Comparison of ENCODE assay signal across 12 cellular contexts in genomic region chr15:90425726-90426346, GRCh38. TPM values are rescaled to one million over a fixed set of nuclear protein-coding genes. Genes with fewer than 3 reads are reported as not detected.
DNase-seq lines count a peak whose midpoint lies in the region; ATAC-seq and TF ChIP-seq lines count a peak whose summit lies in the region.
"Had no signal": no experiment of that assay in that cellular context is flagged by ENCODE, and none has a peak within 500 bp of the region (broad histone marks: within the 10 kb centered on the region; RNA-seq: fewer than 3 reads in every experiment).

No MANE protein-coding gene starts in this region.

- no peak overlapping the region for H2BK15ac ChIP-seq in neuronal stem cell (ENCODE audit: low read length)

- H3K23ac ChIP-seq in neuronal stem cell (ENCODE audit: low read depth, low read length, poor library complexity), result no peak overlapping the region

- TF ChIP-seq CTCF in AG10803 (conservative IDR thresholded peaks at IDR 0.05; ENCODE audit: low read length) (no peak), Panc1 (IDR thresholded peaks at IDR 0.05) (no peak), gastroesophageal sphincter (IDR thresholded peaks at IDR 0.05) (no peak), esophagus squamous epithelium (IDR thresholded peaks at IDR 0.05) (no peak)

- CTCF ChIA-PET in Panc1 (lab: Charles Lee), result no interaction called here

- peaks cover 6% of the 10 kb centered on the region for H3K36me3 ChIP-seq in Panc1 (ENCODE audit: control insufficient read depth, insufficient read depth, low read length)
- H3K36me3 ChIP-seq in gastroesophageal sphincter, result peaks cover 5 to 39% of the 10 kb centered on the region in 2 donors
- peaks cover 0 to 19% of the 10 kb centered on the region in 2 donors for H3K36me3 ChIP-seq in neuronal stem cell (replicated peaks in 1 of 2; ENCODE audit: control insufficient read depth in 2 of 2, insufficient read depth in 2 of 2, low read length in 2 of 2)
- peaks cover 0 to 46% (median 3%) of the 10 kb centered on the region in 3 donors for H3K36me3 ChIP-seq in esophagus squamous epithelium

- H3K79me1 ChIP-seq in neuronal stem cell (ENCODE audit: low read depth, low read length), result no peaks in the 10 kb centered on the region

- peak; percentile 20 for DNase-seq in AG10803 (ENCODE audit: low read depth)
- DNase-seq in Panc1 (ENCODE audit: low read depth, low spot score), result no peak
- DNase-seq in neuronal stem cell (ENCODE audit: low spot score), result no peak
- DNase-seq in esophagus squamous epithelium (lab: John Stamatoyannopoulos, UW), result no peak
- no peak for DNase-seq in cerebellar nuclear complex (lab: John Stamatoyannopoulos, UW)
- DNase-seq: amniotic stem cell, NCI-H526 treated with DMSO at 0.1 percent for 48 hours had no signal

- H2BK12ac ChIP-seq in neuronal stem cell (ENCODE audit: low read length), result no peak overlapping the region

- H4K91ac ChIP-seq in neuronal stem cell (ENCODE audit: low read depth, low read length, poor library complexity), result no peak overlapping the region

- H2BK5ac ChIP-seq in neuronal stem cell (ENCODE audit: low read length), result no peak overlapping the region

- H2AK5ac ChIP-seq in neuronal stem cell (ENCODE audit: low read depth, low read length), result no peak overlapping the region

- no peak overlapping the region for H3K18ac ChIP-seq in neuronal stem cell (ENCODE audit: low read length)

- WGBS in gastroesophageal sphincter (ENCODE audit: low coverage in 1 of 2), 2 donors, result 47 to 50% methylated on average over 2 of the region's 2 CpGs
- WGBS in neuronal stem cell (ENCODE audit: extremely low coverage in 2 of 2, insufficient read length in 2 of 2, insufficient replicate concordance in 1 of 2), 2 donors, result no CpG with 5 or more reads among the region's 2 CpGs
- 61 to 76% methylated on average over 2 of the region's 2 CpGs for WGBS in esophagus squamous epithelium, 2 donors

- ATAC-seq in Panc1 (no peak), gastroesophageal sphincter (no peak), GM21367 (IDR thresholded peaks at IDR 0.05; ENCODE audit: unreplicated experiment) (no peak), GM18870 (IDR thresholded peaks at IDR 0.05; ENCODE audit: unreplicated experiment) (no peak)

- POLR2A ChIA-PET in Panc1 (lab: Charles Lee), result interaction anchor here (0.6 kb wide), 1 partner anchor 248 kb away, joined by 4 read pairs; no protein-coding TSS in a partner anchor

- H3K14ac ChIP-seq in neuronal stem cell (ENCODE audit: low read length), result no peak overlapping the region

- H3K27me3 ChIP-seq in Panc1 (ENCODE audit: control insufficient read depth, insufficient read depth, low read length) (no peaks in the 10 kb centered on the region), gastroesophageal sphincter (no peaks in the 10 kb centered on the region), neuronal stem cell (ENCODE audit: control insufficient read depth in 3 of 3, insufficient read depth in 3 of 3, low read depth in 1 of 3, low read length in 3 of 3) (no peaks in the 10 kb centered on the region), esophagus squamous epithelium (no peaks in the 10 kb centered on the region)
- H3K27me3 ChIP-seq: BLaER1 treated with 17β-estradiol and CSF1 and Interleukin-3, amounts not matched to agents 10 nM and 100 nM had no signal

- peak overlapping the region; percentile 29; the same call in 1 of the 2 replicates for H3K27ac ChIP-seq in Panc1 (ENCODE audit: low read length)
- peak overlapping the region in 3 of 4 donors; percentile 1 to 64 (median 36) for H3K27ac ChIP-seq in gastroesophageal sphincter
- H3K27ac ChIP-seq in neuronal stem cell (replicated peaks; ENCODE audit: low read length), result peak overlapping the region; percentile 33
- H3K27ac ChIP-seq in esophagus squamous epithelium, result peak overlapping the region in 1 of 4 donors; percentile 7
- H3K27ac ChIP-seq: BLaER1 treated with 17β-estradiol and CSF1 and Interleukin-3, amounts not matched to agents 10 nM and 100 nM had no signal

- H2BK120ac ChIP-seq in neuronal stem cell (ENCODE audit: low read depth, low read length), result no peak overlapping the region

- no TSS peak for BruUV-seq in Panc1 (replicated peaks; lab: Mats Ljungman, UMichigan)

- no peak overlapping the region for H3K4me3 ChIP-seq in AG10803 (ENCODE audit: low read length)
- no peak overlapping the region for H3K4me3 ChIP-seq in Panc1 (ENCODE audit: low read depth in 2 of 2, low read length in 2 of 2)
- H3K4me3 ChIP-seq in gastroesophageal sphincter, result no peak overlapping the region
- no peak overlapping the region for H3K4me3 ChIP-seq in neuronal stem cell (ENCODE audit: low read length in 2 of 2)
- no peak overlapping the region for H3K4me3 ChIP-seq in esophagus squamous epithelium
- H3K4me3 ChIP-seq: BLaER1 treated with 17β-estradiol and CSF1 and Interleukin-3, amounts not matched to agents 10 nM and 100 nM; HAP-1 had no signal

- TF ChIP-seq POLR2A in gastroesophageal sphincter (IDR thresholded peaks at IDR 0.05), result no peak
- TF ChIP-seq POLR2A in esophagus squamous epithelium (IDR thresholded peaks at IDR 0.05), result no peak

- intact Hi-C loops in Panc1 (cut with micrococcal nuclease; ENCODE audit: unreplicated experiment) (no loop called here), esophagus squamous epithelium (cut with DNase I) (no loop called here)

- no peak overlapping the region for H3K4ac ChIP-seq in neuronal stem cell (ENCODE audit: low read length)

- H3K9ac ChIP-seq in neuronal stem cell (ENCODE audit: low read depth, low read length, poor library complexity), result no peak overlapping the region

- H3K4me1 ChIP-seq in Panc1 (ENCODE audit: control insufficient read depth, insufficient read depth, low read length), result peaks cover 28% of the 10 kb centered on the region
- peaks cover 18 to 57% (median 36%) of the 10 kb centered on the region in 3 donors for H3K4me1 ChIP-seq in gastroesophageal sphincter
- H3K4me1 ChIP-seq in neuronal stem cell (ENCODE audit: control insufficient read depth in 2 of 2, insufficient read depth in 1 of 2, low read depth in 1 of 2, low read length in 2 of 2), result peaks cover 4% of the 10 kb centered on the region in 2 donors
- peaks cover 12 to 56% (median 26%) of the 10 kb centered on the region in 3 donors for H3K4me1 ChIP-seq in esophagus squamous epithelium

- no peak overlapping the region for H4K8ac ChIP-seq in neuronal stem cell (ENCODE audit: low read depth, low read length)

- H2AFZ ChIP-seq in neuronal stem cell (ENCODE audit: low read length), result no peak overlapping the region

- H3K9me3 ChIP-seq in Panc1 (ENCODE audit: control insufficient read depth, insufficient read depth, low read depth, low read length), result no peaks in the 10 kb centered on the region
- no peaks in the 10 kb centered on the region for H3K9me3 ChIP-seq in gastroesophageal sphincter
- no peaks in the 10 kb centered on the region for H3K9me3 ChIP-seq in neuronal stem cell (replicated peaks in 1 of 2; ENCODE audit: control insufficient read depth in 2 of 2, insufficient read depth in 1 of 2, low read depth in 1 of 2, low read length in 2 of 2)
- no peaks in the 10 kb centered on the region for H3K9me3 ChIP-seq in esophagus squamous epithelium
- H3K9me3 ChIP-seq: BLaER1 treated with 17β-estradiol and CSF1 and Interleukin-3, amounts not matched to agents 10 nM and 100 nM; HAP-1 had no signal

- no peak for TF ChIP-seq EP300 in gastroesophageal sphincter (IDR thresholded peaks at IDR 0.05)

- in situ Hi-C loops in Panc1 (cut with HindIII; ENCODE audit: low pct_unique_long_range_greater_than_20kb, low sequenced_read_pairs), result no loop called here

- no peak overlapping the region for H3K4me2 ChIP-seq in neuronal stem cell (ENCODE audit: insufficient read depth, low read length, poor library complexity, severe bottlenecking)
- H3K4me2 ChIP-seq: BLaER1 treated with 17β-estradiol and CSF1 and Interleukin-3, amounts not matched to agents 10 nM and 100 nM had no signal

RNA-seq across cellular contexts. Expression of gene IQGAP1, which starts 37.8 kb away (rescaled TPM):
- 228 TPM for total RNA-seq in Panc1 (2021; ENCODE audit: unreplicated experiment)
- 144 TPM for polyA plus RNA-seq in Panc1 (2012; ENCODE audit: insufficient read length)
- 100 to 1,000 TPM; 210 to 360 (median 245) TPM for total RNA-seq in gastroesophageal sphincter
- 27.0 TPM for polyA plus RNA-seq in neuronal stem cell (2013, experiment 1 of 2)
- 26.1 TPM for polyA plus RNA-seq in neuronal stem cell (2013, experiment 2 of 2)
- total RNA-seq in esophagus squamous epithelium, result 100 to 1,000 TPM; 181 to 285 (median 193) TPM
